In the genomic region with DNA sequence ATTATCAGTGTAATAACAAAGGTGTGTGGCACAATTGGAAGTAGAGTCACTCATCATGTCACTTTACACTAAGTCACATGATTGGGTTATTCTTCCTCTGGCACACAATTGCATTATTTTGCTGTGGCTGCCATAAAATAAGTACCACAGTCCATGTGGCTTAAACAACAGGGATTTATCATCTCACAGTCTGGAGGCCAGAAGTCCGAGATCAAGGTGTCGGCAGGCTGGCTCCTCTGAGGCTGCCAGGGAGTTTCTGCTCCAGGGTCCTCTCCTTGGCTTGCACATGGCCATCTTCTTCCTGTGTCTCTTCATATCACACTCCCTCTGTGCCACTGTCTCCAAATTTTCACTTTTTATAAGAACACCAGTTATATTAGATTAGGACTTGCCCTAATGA, we compare ENCODE assay signal across 37 cellular contexts.
"Had no signal": no experiment of that assay in that cellular context is flagged by ENCODE, and none has a peak within 500 bp of the region (broad histone marks: within the 10 kb centered on the region; RNA-seq: fewer than 3 reads in every experiment).

No MANE protein-coding gene starts in this region.

- H3K4me1 ChIP-seq: ascending aorta had no signal

- ATAC-seq: activated CD4-positive, CD25-positive, alpha-beta regulatory T cell treated with anti-CD3 and anti-CD28 coated beads, Interleukin-2, amount 50 U/mL, for 24 hours; activated CD8-positive, alpha-beta T cell treated with anti-CD3 and anti-CD28 coated beads for 36 hours; activated naive CD8-positive, alpha-beta T cell treated with anti-CD3 and anti-CD28 coated beads, Interleukin-2, amount 50 U/mL, for 24 hours; activated T-cell treated with anti-CD3 and anti-CD28 coated beads, Interleukin-2, amount 50 U/mL, for 4 hours; activated T-cell treated with anti-CD3 and anti-CD28 coated beads, Interleukin-2, amount 50 U/mL, for 72 hours; activated T-helper 17 cell treated with anti-CD3 and anti-CD28 coated beads, Interleukin-2, amount 50 U/mL, for 72 hours; WTC11 had no signal

- H3K27ac Mint-ChIP-seq: activated CD4-positive, alpha-beta memory T cell treated with anti-CD3 and anti-CD28 coated beads for 36 hours; activated CD4-positive, alpha-beta T cell treated with anti-CD3 and anti-CD28 coated beads, Interleukin-2, amount 10 ng/mL, durations not matched to agents 24 days and 14 days; activated CD8-positive, alpha-beta T cell treated with anti-CD3 and anti-CD28 coated beads for 36 hours; activated naive CD4-positive, alpha-beta T cell treated with anti-CD3 and anti-CD28 coated beads, Interleukin-2, amount 10 ng/mL, durations not matched to agents 7 days and 5 days; activated naive CD4-positive, alpha-beta T cell treated with anti-CD3 and anti-CD28 coated beads, Interleukin-2, amount 50 U/mL, for 24 hours; activated naive CD8-positive, alpha-beta T cell; activated naive CD8-positive, alpha-beta T cell treated with anti-CD3 and anti-CD28 coated beads, Interleukin-2, amount 10 ng/mL, durations not matched to agents 7 days and 5 days; activated naive CD8-positive, alpha-beta T cell treated with anti-CD3 and anti-CD28 coated beads, Interleukin-2, amount 50 U/mL, for 24 hours; activated T-cell treated with anti-CD3 and anti-CD28 coated beads, Interleukin-2, amount 50 U/mL, for 72 hours; activated T-helper 1 cell treated with anti-CD3 and anti-CD28 coated beads, Interleukin-12 subunit alpha, Interleukin-12 subunit beta, Interleukin-2, Interleukin-4 antibody, amounts not matched to agents 30 ng/mL and 10 ng/mL and 1 ng/mL, durations not matched to agents 14 hours and 24 hours and 36 hours; activated T-helper 17 cell treated with anti-CD3 and anti-CD28 coated beads, Interleukin-2, amount 50 U/mL, for 72 hours; T-helper 1 cell treated with Interleukin-12 subunit alpha and Interleukin-12 subunit beta and Interleukin-4 antibody, amounts not matched to agents 30 μg/mL and 1 μg/mL, for 36 hours; T-helper 2 cell treated with Interferon-gamma antibody and Interleukin-4, amounts not matched to agents 5 μg/mL and 100 μg/mL, for 36 hours; WTC11 had no signal

- H3K4me3 Mint-ChIP-seq: activated CD4-positive, alpha-beta memory T cell treated with anti-CD3 and anti-CD28 coated beads for 36 hours; activated CD4-positive, alpha-beta T cell treated with anti-CD3 and anti-CD28 coated beads, Interleukin-2, amount 10 ng/mL, durations not matched to agents 24 days and 14 days; activated CD8-positive, alpha-beta T cell treated with anti-CD3 and anti-CD28 coated beads for 36 hours; activated naive CD4-positive, alpha-beta T cell treated with anti-CD3 and anti-CD28 coated beads, Interleukin-2, amount 10 ng/mL, durations not matched to agents 7 days and 5 days; activated naive CD4-positive, alpha-beta T cell treated with anti-CD3 and anti-CD28 coated beads, Interleukin-2, amount 50 U/mL, for 24 hours; activated naive CD8-positive, alpha-beta T cell; activated naive CD8-positive, alpha-beta T cell treated with anti-CD3 and anti-CD28 coated beads, Interleukin-2, amount 10 ng/mL, durations not matched to agents 7 days and 5 days; activated naive CD8-positive, alpha-beta T cell treated with anti-CD3 and anti-CD28 coated beads, Interleukin-2, amount 50 U/mL, for 24 hours; activated T-cell treated with anti-CD3 and anti-CD28 coated beads, Interleukin-2, amount 50 U/mL, for 4 hours; activated T-cell treated with anti-CD3 and anti-CD28 coated beads, Interleukin-2, amount 50 U/mL, for 72 hours; activated T-helper 1 cell treated with anti-CD3 and anti-CD28 coated beads, Interleukin-12 subunit alpha, Interleukin-12 subunit beta, Interleukin-2, Interleukin-4 antibody, amounts not matched to agents 30 ng/mL and 10 ng/mL and 1 ng/mL, durations not matched to agents 14 hours and 24 hours and 36 hours; activated T-helper 17 cell treated with anti-CD3 and anti-CD28 coated beads, Interleukin-2, amount 50 U/mL, for 72 hours; brain; central memory CD8-positive, alpha-beta T cell; T-helper 1 cell treated with Interleukin-12 subunit alpha and Interleukin-12 subunit beta and Interleukin-4 antibody, amounts not matched to agents 30 μg/mL and 1 μg/mL, for 36 hours; T-helper 2 cell treated with Interferon-gamma antibody and Interleukin-4, amounts not matched to agents 5 μg/mL and 100 μg/mL, for 36 hours; WTC11 had no signal

- H3K4me1 Mint-ChIP-seq: activated CD4-positive, alpha-beta T cell treated with anti-CD3 and anti-CD28 coated beads, Interleukin-2, amount 10 ng/mL, durations not matched to agents 24 days and 14 days; activated naive CD4-positive, alpha-beta T cell treated with anti-CD3 and anti-CD28 coated beads, Interleukin-2, amount 10 ng/mL, durations not matched to agents 7 days and 5 days; activated naive CD4-positive, alpha-beta T cell treated with anti-CD3 and anti-CD28 coated beads, Interleukin-2, amount 50 U/mL, for 24 hours; activated naive CD8-positive, alpha-beta T cell treated with anti-CD3 and anti-CD28 coated beads, Interleukin-2, amount 10 ng/mL, durations not matched to agents 7 days and 5 days; activated naive CD8-positive, alpha-beta T cell treated with anti-CD3 and anti-CD28 coated beads, Interleukin-2, amount 50 U/mL, for 24 hours; activated T-helper 17 cell treated with anti-CD3 and anti-CD28 coated beads, Interleukin-2, amount 50 U/mL, for 72 hours; central memory CD8-positive, alpha-beta T cell; WTC11 had no signal

- FAIRE-seq: bronchial epithelial cell, TTC549 had no signal

- H3K36me3 ChIP-seq: ascending aorta, cardiac muscle cell had no signal

- H3K36me3 Mint-ChIP-seq: activated CD4-positive, alpha-beta memory T cell treated with anti-CD3 and anti-CD28 coated beads for 36 hours; activated naive CD4-positive, alpha-beta T cell treated with anti-CD3 and anti-CD28 coated beads, Interleukin-2, amount 10 ng/mL, durations not matched to agents 7 days and 5 days; activated naive CD4-positive, alpha-beta T cell treated with anti-CD3 and anti-CD28 coated beads, Interleukin-2, amount 50 U/mL, for 24 hours; activated naive CD8-positive, alpha-beta T cell; activated naive CD8-positive, alpha-beta T cell treated with anti-CD3 and anti-CD28 coated beads, Interleukin-2, amount 10 ng/mL, durations not matched to agents 7 days and 5 days; brain had no signal

- H3K27me3 Mint-ChIP-seq: activated CD4-positive, alpha-beta memory T cell treated with anti-CD3 and anti-CD28 coated beads for 36 hours; activated CD4-positive, alpha-beta T cell treated with anti-CD3 and anti-CD28 coated beads, Interleukin-2, amount 10 ng/mL, durations not matched to agents 24 days and 14 days; activated CD8-positive, alpha-beta T cell treated with anti-CD3 and anti-CD28 coated beads for 36 hours; activated naive CD4-positive, alpha-beta T cell treated with anti-CD3 and anti-CD28 coated beads, Interleukin-2, amount 10 ng/mL, durations not matched to agents 7 days and 5 days; activated naive CD8-positive, alpha-beta T cell treated with anti-CD3 and anti-CD28 coated beads, Interleukin-2, amount 10 ng/mL, durations not matched to agents 7 days and 5 days; central memory CD8-positive, alpha-beta T cell had no signal

- H3K27ac ChIP-seq: ascending aorta, cardiac muscle cell, VCaP had no signal

- H3K9me3 ChIP-seq: ascending aorta had no signal

- H3K4me3 ChIP-seq: ascending aorta, cardiac muscle cell had no signal

- H3K9me3 Mint-ChIP-seq: activated CD4-positive, alpha-beta memory T cell treated with anti-CD3 and anti-CD28 coated beads for 36 hours; activated CD4-positive, alpha-beta T cell treated with anti-CD3 and anti-CD28 coated beads, Interleukin-2, amount 10 ng/mL, durations not matched to agents 24 days and 14 days; activated CD8-positive, alpha-beta T cell treated with anti-CD3 and anti-CD28 coated beads for 36 hours; activated naive CD4-positive, alpha-beta T cell treated with anti-CD3 and anti-CD28 coated beads, Interleukin-2, amount 10 ng/mL, durations not matched to agents 7 days and 5 days; activated naive CD4-positive, alpha-beta T cell treated with anti-CD3 and anti-CD28 coated beads, Interleukin-2, amount 50 U/mL, for 24 hours; activated naive CD8-positive, alpha-beta T cell treated with anti-CD3 and anti-CD28 coated beads, Interleukin-2, amount 10 ng/mL, durations not matched to agents 7 days and 5 days; activated naive CD8-positive, alpha-beta T cell treated with anti-CD3 and anti-CD28 coated beads, Interleukin-2, amount 50 U/mL, for 24 hours; activated T-cell treated with anti-CD3 and anti-CD28 coated beads, Interleukin-2, amount 50 U/mL, for 4 hours; activated T-cell treated with anti-CD3 and anti-CD28 coated beads, Interleukin-2, amount 50 U/mL, for 72 hours; activated T-helper 1 cell treated with anti-CD3 and anti-CD28 coated beads, Interleukin-12 subunit alpha, Interleukin-12 subunit beta, Interleukin-2, Interleukin-4 antibody, amounts not matched to agents 30 ng/mL and 10 ng/mL and 1 ng/mL, durations not matched to agents 14 hours and 24 hours and 36 hours; activated T-helper 17 cell treated with anti-CD3 and anti-CD28 coated beads, Interleukin-2, amount 50 U/mL, for 72 hours; central memory CD8-positive, alpha-beta T cell; T-helper 1 cell treated with Interleukin-12 subunit alpha and Interleukin-12 subunit beta and Interleukin-4 antibody, amounts not matched to agents 30 μg/mL and 1 μg/mL, for 36 hours; T-helper 2 cell treated with Interferon-gamma antibody and Interleukin-4, amounts not matched to agents 5 μg/mL and 100 μg/mL, for 36 hours had no signal

- DNase-seq: activated CD4-positive, alpha-beta memory T cell treated with anti-CD3 and anti-CD28 coated beads for 36 hours; activated CD4-positive, alpha-beta T cell treated with anti-CD3 and anti-CD28 coated beads for 1 hour; activated CD4-positive, alpha-beta T cell treated with anti-CD3 and anti-CD28 coated beads for 4 hours; activated CD4-positive, alpha-beta T cell treated with anti-CD3 and anti-CD28 coated beads, Interleukin-2, amount 10 ng/mL, durations not matched to agents 24 days and 14 days; activated CD4-positive, alpha-beta T cell treated with anti-CD3 and anti-CD28 coated beads, Interleukin-2, amount 50 U/mL, for 1 hour; activated CD4-positive, alpha-beta T cell treated with anti-CD3 and anti-CD28 coated beads, Interleukin-2, amount 50 U/mL, for 4 hours; activated CD4-positive, CD25-positive, alpha-beta regulatory T cell; activated CD8-positive, alpha-beta memory T cell treated with anti-CD3 and anti-CD28 coated beads, Interleukin-2, amount 50 U/mL, for 4 hours; activated CD8-positive, alpha-beta T cell treated with anti-CD3 and anti-CD28 coated beads for 36 hours; activated effector memory CD4-positive, alpha-beta T cell treated with anti-CD3 and anti-CD28 coated beads, Interleukin-2, amount 50 U/mL, for 16 hours; activated naive CD4-positive, alpha-beta T cell treated with anti-CD3 and anti-CD28 coated beads, Interleukin-2, amount 10 ng/mL, durations not matched to agents 7 days and 5 days; activated naive CD4-positive, alpha-beta T cell treated with Interleukin-2 at 50 U/mL for 16 hours; activated naive CD8-positive, alpha-beta T cell treated with anti-CD3 and anti-CD28 coated beads, Interleukin-2, amount 10 ng/mL, durations not matched to agents 7 days and 5 days; activated naive CD8-positive, alpha-beta T cell treated with anti-CD3 and anti-CD28 coated beads, Interleukin-2, amount 50 U/mL, for 24 hours; activated T-cell treated with anti-CD3 and anti-CD28 coated beads for 4 hours; activated T-cell treated with anti-CD3 and anti-CD28 coated beads, Interleukin-2, amount 50 U/mL, for 1 hour; activated T-cell treated with anti-CD3 and anti-CD28 coated beads, Interleukin-2, amount 50 U/mL, for 4 hours; activated T-cell treated with anti-CD3 and anti-CD28 coated beads, Interleukin-2, amount 50 U/mL, for 72 hours; cerebellar nuclear complex; T-helper 1 cell; T-helper 2 cell; T-helper 9 cell had no signal

- H3K27me3 ChIP-seq: ascending aorta, cardiac muscle cell had no signal
